In genomic region chr1:161217831-161218230, GRCh38 we compare ENCODE assay signal across 13 cellular contexts. TPM values are rescaled to one million over a fixed set of nuclear protein-coding genes. Genes with fewer than 3 reads are reported as not detected.
DNase-seq lines count a peak whose midpoint lies in the region; ATAC-seq and TF ChIP-seq lines count a peak whose summit lies in the region.
"Had no signal": no experiment of that assay in that cellular context is flagged by ENCODE, and none has a peak within 500 bp of the region (broad histone marks: within the 10 kb centered on the region; RNA-seq: fewer than 3 reads in every experiment).

No MANE protein-coding gene starts in this region.

- H3K9me3 ChIP-seq in mesenchymal stem cell (ENCODE audit: control insufficient read depth, low read length): no peaks in the 10 kb centered on the region
- H3K9me3 ChIP-seq in tibial artery: no peaks in the 10 kb centered on the region
- H3K9me3 ChIP-seq in MG63: no peaks in the 10 kb centered on the region
- H3K9me3 ChIP-seq: SJSA1 had no signal

- no peak overlapping the region for H3K14ac ChIP-seq in mesenchymal stem cell (ENCODE audit: low read length in 2 of 2)

- no peaks in the 10 kb centered on the region for H3K9me3 Mint-ChIP-seq in activated naive CD4-positive, alpha-beta T cell treated with anti-CD3 and anti-CD28 coated beads, Interleukin-2, amount 50 U/mL, for 24 hours
- H3K9me3 Mint-ChIP-seq in activated naive CD8-positive, alpha-beta T cell treated with anti-CD3 and anti-CD28 coated beads, Interleukin-2, amount 50 U/mL, for 24 hours: no peaks in the 10 kb centered on the region
- H3K9me3 Mint-ChIP-seq: activated naive CD4-positive, alpha-beta T cell treated with anti-CD3 and anti-CD28 coated beads for 36 hours had no signal

- H3K4me2 ChIP-seq in mesenchymal stem cell (ENCODE audit: low read length, poor library complexity, severe bottlenecking): no peak overlapping the region

- peaks cover 15% of the 10 kb centered on the region for H3K36me3 Mint-ChIP-seq in activated naive CD4-positive, alpha-beta T cell treated with anti-CD3 and anti-CD28 coated beads, Interleukin-2, amount 50 U/mL, for 24 hours
- H3K36me3 Mint-ChIP-seq in activated naive CD8-positive, alpha-beta T cell treated with anti-CD3 and anti-CD28 coated beads, Interleukin-2, amount 50 U/mL, for 24 hours (ENCODE audit: low read depth): peaks cover 22% of the 10 kb centered on the region

- H3K27ac ChIP-seq in mesenchymal stem cell (ENCODE audit: low read length, poor library complexity, severe bottlenecking) (no peak overlapping the region), tibial artery (peak overlapping the region; percentile 65 to 73)
- H3K27ac ChIP-seq: SJSA1 had no signal

- peak overlapping the region; percentile 10 for H2AFZ ChIP-seq in mesenchymal stem cell (ENCODE audit: low read depth, low read length)

- H2AK5ac ChIP-seq in mesenchymal stem cell (ENCODE audit: low read length, severe bottlenecking): no peak overlapping the region

- no peak overlapping the region for H3K23ac ChIP-seq in mesenchymal stem cell (ENCODE audit: low read length in 2 of 2)

- H3K27me3 ChIP-seq in mesenchymal stem cell (ENCODE audit: control insufficient read depth in 1 of 2, insufficient read depth in 1 of 2, low read length in 2 of 2) (peaks cover 0 to 6% of the 10 kb centered on the region in 2 experiments), tibial artery (no peaks in the 10 kb centered on the region), MG63 (no peaks in the 10 kb centered on the region)
- H3K27me3 ChIP-seq: SJSA1 had no signal

- ATAC-seq in activated naive CD8-positive, alpha-beta T cell treated with anti-CD3 and anti-CD28 coated beads, Interleukin-2, amount 50 U/mL, for 24 hours: no peak
- no peak for ATAC-seq in HG02885 (IDR thresholded peaks at IDR 0.05; ENCODE audit: poor library complexity, unreplicated experiment)
- no peak for ATAC-seq in HG02678 (IDR thresholded peaks at IDR 0.05; ENCODE audit: unreplicated experiment)

- no peaks in the 10 kb centered on the region for H3K79me1 ChIP-seq in mesenchymal stem cell (replicated peaks; ENCODE audit: low read length, poor library complexity, severe bottlenecking)

- peak overlapping the region; percentile 43 for H4K91ac ChIP-seq in mesenchymal stem cell (ENCODE audit: low read length)

- H3K27me3 Mint-ChIP-seq in activated naive CD4-positive, alpha-beta T cell treated with anti-CD3 and anti-CD28 coated beads, Interleukin-2, amount 50 U/mL, for 24 hours: no peaks in the 10 kb centered on the region
- H3K27me3 Mint-ChIP-seq in activated naive CD8-positive, alpha-beta T cell treated with anti-CD3 and anti-CD28 coated beads, Interleukin-2, amount 50 U/mL, for 24 hours: no peaks in the 10 kb centered on the region

- no peak for TF ChIP-seq CTCF in tibial artery (IDR thresholded peaks at IDR 0.05)

- H3K4ac ChIP-seq in mesenchymal stem cell (ENCODE audit: low read depth in 1 of 2, low read length in 2 of 2): peak overlapping the region; percentile 18 to 24

- peak overlapping the region; percentile 73 to 80 for H3K18ac ChIP-seq in mesenchymal stem cell (ENCODE audit: low read depth in 1 of 2, low read length in 2 of 2)

- 60% methylated on average over 1 of the region's 6 CpGs for WGBS in mesenchymal stem cell

- peak overlapping the region; percentile 67 for H2BK120ac ChIP-seq in mesenchymal stem cell (ENCODE audit: low read depth, low read length)

- peak overlapping the region; percentile 83 for H3K27ac Mint-ChIP-seq in activated naive CD4-positive, alpha-beta T cell treated with anti-CD3 and anti-CD28 coated beads, Interleukin-2, amount 50 U/mL, for 24 hours
- peak overlapping the region; percentile 75 for H3K27ac Mint-ChIP-seq in activated naive CD8-positive, alpha-beta T cell treated with anti-CD3 and anti-CD28 coated beads, Interleukin-2, amount 50 U/mL, for 24 hours

- H3K4me1 ChIP-seq in mesenchymal stem cell (ENCODE audit: control insufficient read depth, insufficient read depth, low read depth, low read length): peaks cover 3% of the 10 kb centered on the region
- no peaks in the 10 kb centered on the region for H3K4me1 ChIP-seq in tibial artery
- H3K4me1 ChIP-seq: SJSA1 had no signal

- H2BK15ac ChIP-seq in mesenchymal stem cell (ENCODE audit: low read depth, poor library complexity, severe bottlenecking): peak overlapping the region; percentile 97

- peak overlapping the region; percentile 29 to 61 for H2BK12ac ChIP-seq in mesenchymal stem cell (ENCODE audit: low read length in 2 of 2)

- no peak overlapping the region for H3K4me3 Mint-ChIP-seq in activated naive CD4-positive, alpha-beta T cell treated with anti-CD3 and anti-CD28 coated beads, Interleukin-2, amount 50 U/mL, for 24 hours
- peak overlapping the region; percentile 27 for H3K4me3 Mint-ChIP-seq in activated naive CD8-positive, alpha-beta T cell treated with anti-CD3 and anti-CD28 coated beads, Interleukin-2, amount 50 U/mL, for 24 hours
- H3K4me3 Mint-ChIP-seq: activated naive CD4-positive, alpha-beta T cell treated with anti-CD3 and anti-CD28 coated beads for 36 hours had no signal

- H3K9ac ChIP-seq in mesenchymal stem cell (ENCODE audit: low read length): peak overlapping the region; percentile 79

- no peak for DNase-seq in activated naive CD4-positive, alpha-beta T cell (lab: John Stamatoyannopoulos, UW)
- DNase-seq in activated naive CD8-positive, alpha-beta T cell treated with anti-CD3 and anti-CD28 coated beads, Interleukin-2, amount 50 U/mL, for 24 hours: no peak
- DNase-seq in mesenchymal stem cell: no peak
- DNase-seq in tibial artery: peak in 1 of 2 donors; percentile 17
- no peak for DNase-seq in MG63
- DNase-seq: activated naive CD4-positive, alpha-beta T cell treated with anti-CD3 and anti-CD28 coated beads for 36 hours had no signal

- H3K4me3 ChIP-seq in mesenchymal stem cell (ENCODE audit: insufficient read depth in 1 of 2, low read depth in 1 of 2, low read length in 2 of 2): no peak overlapping the region
- H3K4me3 ChIP-seq in tibial artery: peak overlapping the region in 1 of 2 donors; percentile 11
- H3K4me3 ChIP-seq in MG63: no peak overlapping the region
- H3K4me3 ChIP-seq: SJSA1 had no signal

- H3K4me1 Mint-ChIP-seq in activated naive CD4-positive, alpha-beta T cell treated with anti-CD3 and anti-CD28 coated beads, Interleukin-2, amount 50 U/mL, for 24 hours: peaks cover 62% of the 10 kb centered on the region
- peaks cover 62% of the 10 kb centered on the region for H3K4me1 Mint-ChIP-seq in activated naive CD8-positive, alpha-beta T cell treated with anti-CD3 and anti-CD28 coated beads, Interleukin-2, amount 50 U/mL, for 24 hours

- H4K8ac ChIP-seq in mesenchymal stem cell (ENCODE audit: low read length): peak overlapping the region; percentile 24

- intact Hi-C loops in tibial artery (cut with DNase I; ENCODE audit: low total_unique reads): no loop called here

- H3K36me3 ChIP-seq in mesenchymal stem cell (ENCODE audit: control insufficient read depth in 1 of 2, insufficient read depth in 2 of 2, low read depth in 1 of 2, low read length in 2 of 2) (peaks cover 24 to 26% of the 10 kb centered on the region in 2 experiments), tibial artery (peaks cover 20 to 25% (median 21%) of the 10 kb centered on the region in 3 donors), MG63 (peaks cover 18% of the 10 kb centered on the region)

- H2BK5ac ChIP-seq in mesenchymal stem cell (ENCODE audit: low read depth, low read length, poor library complexity, severe bottlenecking): no peak overlapping the region

RNA-seq across cellular contexts. Expression of gene FCER1G, which starts 2.7 kb away (rescaled TPM):
- 0.51 TPM for polyA plus RNA-seq in mesenchymal stem cell (2013, experiment 1 of 2)
- 0.56 TPM for polyA plus RNA-seq in mesenchymal stem cell (2013, experiment 2 of 2)
- total RNA-seq in MG63 (2014; rRNA removed; shearing (Covaris generic); ENCODE audit: low replicate concordance): 5.3 TPM in 1 of 2 replicates, not detected in the other
- total RNA-seq: M059J, NCI-H460, osteocyte had no signal

RNA-seq across cellular contexts. Expression of gene APOA2, which starts 5.6 kb away (rescaled TPM):
- polyA plus RNA-seq in mesenchymal stem cell (2013, experiment 1 of 2): not detected
- not detected for polyA plus RNA-seq in mesenchymal stem cell (2013, experiment 2 of 2)
- not detected in 2 replicates for total RNA-seq in MG63 (2014; rRNA removed; shearing (Covaris generic); ENCODE audit: low replicate concordance)
- total RNA-seq: activated naive CD4-positive, alpha-beta T cell treated with anti-CD3 and anti-CD28 coated beads for 36 hours; M059J; NCI-H460; osteocyte; SJSA1 had no signal

RNA-seq across cellular contexts. Expression of gene TOMM40L, which starts 8.0 kb away (rescaled TPM):
- polyA plus RNA-seq in mesenchymal stem cell (2013, experiment 1 of 2): 9.0 TPM
- polyA plus RNA-seq in mesenchymal stem cell (2013, experiment 2 of 2): 8.6 TPM
- total RNA-seq in MG63 (2014; rRNA removed; shearing (Covaris generic); ENCODE audit: low replicate concordance): 24.0 and 39.6 TPM in 2 replicates

RNA-seq across cellular contexts. Expression of gene NDUFS2, which starts 15.7 kb away (rescaled TPM):
- polyA plus RNA-seq in mesenchymal stem cell (2013, experiment 1 of 2): 47.0 TPM
- 43.3 TPM for polyA plus RNA-seq in mesenchymal stem cell (2013, experiment 2 of 2)
- 129 and 194 TPM in 2 replicates for total RNA-seq in MG63 (2014; rRNA removed; shearing (Covaris generic); ENCODE audit: low replicate concordance)

RNA-seq across cellular contexts. Expression of gene ADAMTS4, which starts 19.0 kb away (rescaled TPM):
- 0.03 TPM for polyA plus RNA-seq in mesenchymal stem cell (2013, experiment 1 of 2)
- polyA plus RNA-seq in mesenchymal stem cell (2013, experiment 2 of 2): 0.12 TPM
- total RNA-seq in MG63 (2014; rRNA removed; shearing (Covaris generic); ENCODE audit: low replicate concordance): 3.6 and 5.2 TPM in 2 replicates
- total RNA-seq: SJSA1 had no signal
